25 cellular contexts compared by ENCODE assay signal in genomic region chr17:77019955-77020379, GRCh38.
DNase-seq lines count a peak whose midpoint lies in the region; ATAC-seq and TF ChIP-seq lines count a peak whose summit lies in the region.
"Had no signal": no experiment of that assay in that cellular context is flagged by ENCODE, and none has a peak within 500 bp of the region (broad histone marks: within the 10 kb centered on the region; RNA-seq: fewer than 3 reads in every experiment).

No MANE protein-coding gene starts in this region.

- no peak overlapping the region for H3K27ac ChIP-seq in neural progenitor cell
- H3K27ac ChIP-seq: ascending aorta, heart right ventricle, KMS-11, lower lobe of right lung, SK-N-MC had no signal

- TF ChIP-seq CTCF in neural progenitor cell (IDR thresholded peaks at IDR 0.05), result no peak
- TF ChIP-seq CTCF in HFFc6 (IDR thresholded peaks at IDR 0.05), result no peak

- H3K9me3 Mint-ChIP-seq in neural progenitor cell (no peaks in the 10 kb centered on the region), HFFc6 (no peaks in the 10 kb centered on the region)
- H3K9me3 Mint-ChIP-seq: activated naive CD4-positive, alpha-beta T cell treated with anti-CD3 and anti-CD28 coated beads, Interleukin-2, amount 10 ng/mL, durations not matched to agents 7 days and 5 days; effector memory CD8-positive, alpha-beta T cell had no signal

- DNase-seq in EL, result peak; percentile 57
- DNase-seq in M059J (ENCODE audit: low read depth), result peak; percentile 44
- DNase-seq in ecto neural progenitor cell (ENCODE audit: low spot score), result peak; percentile 65
- peak; percentile 69 for DNase-seq in neural progenitor cell (ENCODE audit: low spot score)
- DNase-seq in HFFc6, result no peak
- no peak for DNase-seq in NCI-H1105 treated with DMSO at 0.1 percent for 48 hours (lab: John Stamatoyannopoulos, UW)
- no peak for DNase-seq in NCI-H2029 (lab: John Stamatoyannopoulos, UW)
- DNase-seq: ACHN; activated naive CD4-positive, alpha-beta T cell treated with anti-CD3 and anti-CD28 coated beads, Interleukin-2, amount 10 ng/mL, durations not matched to agents 7 days and 5 days; activated T-cell treated with anti-CD3 and anti-CD28 coated beads, Interleukin-2, amount 50 U/mL, for 72 hours; C1 segment of cervical spinal cord; effector memory CD8-positive, alpha-beta T cell; heart right ventricle; islet precursor cell; lower lobe of right lung; NCI-H1092 treated with DMSO at 0.1 percent for 48 hours; NCI-H2081 treated with DMSO at 0.1 percent for 48 hours; NCI-H446; stimulated activated CD4-positive, alpha-beta T cell treated with anti-CD3 and anti-CD28 coated beads, Interleukin-12 subunit alpha, Interleukin-12 subunit beta, amount 100 ng/mL, for 4 hours; T-helper 9 cell had no signal

- H3K9me3 ChIP-seq in neural progenitor cell (ENCODE audit: low read depth), result no peaks in the 10 kb centered on the region
- H3K9me3 ChIP-seq: lower lobe of right lung had no signal

- H3K4me1 ChIP-seq in neural progenitor cell, result peaks cover 8% of the 10 kb centered on the region
- H3K4me1 ChIP-seq: ascending aorta, heart right ventricle, lower lobe of right lung had no signal

- no peaks in the 10 kb centered on the region for H4K20me1 ChIP-seq in neural progenitor cell (ENCODE audit: low read depth)

- ATAC-seq in GM19328 (IDR thresholded peaks at IDR 0.05; ENCODE audit: unreplicated experiment), result no peak
- ATAC-seq: activated CD4-positive, CD25-positive, alpha-beta regulatory T cell treated with anti-CD3 and anti-CD28 coated beads, Interleukin-2, amount 50 U/mL, for 24 hours; activated T-cell treated with anti-CD3 and anti-CD28 coated beads, Interleukin-2, amount 50 U/mL, for 72 hours; effector memory CD8-positive, alpha-beta T cell; heart right ventricle; lower lobe of right lung had no signal

- H3K36me3 Mint-ChIP-seq in neural progenitor cell (no peaks in the 10 kb centered on the region), HFFc6 (ENCODE audit: low read depth) (no peaks in the 10 kb centered on the region)
- H3K36me3 Mint-ChIP-seq: activated naive CD4-positive, alpha-beta T cell treated with anti-CD3 and anti-CD28 coated beads, Interleukin-2, amount 10 ng/mL, durations not matched to agents 7 days and 5 days had no signal

- no peaks in the 10 kb centered on the region for H3K27me3 ChIP-seq in neural progenitor cell
- H3K27me3 ChIP-seq: ascending aorta had no signal

- H3K9ac ChIP-seq in neural progenitor cell, result no peak overlapping the region
- H3K9ac ChIP-seq: KMS-11 had no signal

- peaks cover 19% of the 10 kb centered on the region for H3F3A ChIP-seq in neural progenitor cell (ENCODE audit: low read depth)

- H3K79me2 ChIP-seq in neural progenitor cell (ENCODE audit: low read depth), result no peaks in the 10 kb centered on the region

- H3K4me2 ChIP-seq in neural progenitor cell, result no peak overlapping the region
- H3K4me2 ChIP-seq: KMS-11 had no signal

- H3K27me3 Mint-ChIP-seq in neural progenitor cell (ENCODE audit: insufficient read depth, low read depth) (no peaks in the 10 kb centered on the region), HFFc6 (ENCODE audit: insufficient read depth) (peaks cover 39% of the 10 kb centered on the region)

- H3K36me3 ChIP-seq in neural progenitor cell, result no peaks in the 10 kb centered on the region
- H3K36me3 ChIP-seq: ascending aorta, heart right ventricle, lower lobe of right lung had no signal

- H3K4me3 Mint-ChIP-seq in neural progenitor cell, result no peak overlapping the region
- H3K4me3 Mint-ChIP-seq in HFFc6, result no peak overlapping the region
- H3K4me3 Mint-ChIP-seq: activated naive CD4-positive, alpha-beta T cell treated with anti-CD3 and anti-CD28 coated beads, Interleukin-2, amount 10 ng/mL, durations not matched to agents 7 days and 5 days; activated T-cell treated with anti-CD3 and anti-CD28 coated beads, Interleukin-2, amount 50 U/mL, for 72 hours; effector memory CD8-positive, alpha-beta T cell had no signal

- peaks cover 11% of the 10 kb centered on the region for H3K4me1 Mint-ChIP-seq in neural progenitor cell
- no peaks in the 10 kb centered on the region for H3K4me1 Mint-ChIP-seq in HFFc6 (ENCODE audit: low read depth)
- H3K4me1 Mint-ChIP-seq: activated naive CD4-positive, alpha-beta T cell treated with anti-CD3 and anti-CD28 coated beads, Interleukin-2, amount 10 ng/mL, durations not matched to agents 7 days and 5 days had no signal

- no peak overlapping the region for H3K4me3 ChIP-seq in neural progenitor cell
- H3K4me3 ChIP-seq: ascending aorta, heart right ventricle, lower lobe of right lung, SK-N-MC had no signal

- H2AFZ ChIP-seq in neural progenitor cell (replicated peaks), result no peak overlapping the region

- H3K27ac Mint-ChIP-seq in neural progenitor cell (no peak overlapping the region), HFFc6 (no peak overlapping the region)
- H3K27ac Mint-ChIP-seq: activated naive CD4-positive, alpha-beta T cell treated with anti-CD3 and anti-CD28 coated beads, Interleukin-2, amount 10 ng/mL, durations not matched to agents 7 days and 5 days; activated T-cell treated with anti-CD3 and anti-CD28 coated beads, Interleukin-2, amount 50 U/mL, for 72 hours; effector memory CD8-positive, alpha-beta T cell had no signal

Comparison
In these comparisons a context has a peak if more than half of its experiments do, and no peak if none do; other contexts are left out.
1. DNase-seq: peak in EL (single experiment), M059J (single experiment), ecto neural progenitor cell (single experiment) and neural progenitor cell (single experiment); none in HFFc6 (single experiment), NCI-H1105 treated with DMSO at 0.1 percent for 48 hours (single experiment) and NCI-H2029 (single experiment).